Comparison of ENCODE assay signal across 10 cellular contexts in the genomic region with DNA sequence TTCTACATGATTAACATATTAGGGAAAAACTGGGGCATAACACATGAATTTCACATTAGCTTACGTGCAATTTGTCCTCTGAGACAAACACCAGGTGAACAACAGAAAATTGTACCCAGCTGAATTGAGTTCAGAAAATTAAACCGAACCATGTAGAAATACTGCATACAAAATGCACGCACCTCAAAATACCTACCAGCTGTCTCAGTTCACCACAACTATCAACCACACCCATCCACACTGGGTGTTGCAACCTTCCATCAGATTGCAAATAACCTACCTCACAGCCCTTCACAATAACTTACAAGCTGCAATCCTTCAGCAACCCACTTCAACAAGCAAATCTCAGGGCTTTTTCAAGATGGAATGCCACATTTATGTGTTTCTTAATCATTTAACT.
DNase-seq lines count a peak whose midpoint lies in the region; ATAC-seq and FAIRE-seq lines count a peak whose summit lies in the region.
"Had no signal": no experiment of that assay in that cellular context is flagged by ENCODE, and none has a peak within 500 bp of the region (broad histone marks: within the 10 kb centered on the region; RNA-seq: fewer than 3 reads in every experiment).

No MANE protein-coding gene starts in this region.

- ATAC-seq in activated CD4-positive, CD25-positive, alpha-beta regulatory T cell treated with anti-CD3 and anti-CD28 coated beads, Interleukin-2, amount 50 U/mL, for 24 hours = peak; percentile 57 to 75
- ATAC-seq in HG03025 (IDR thresholded peaks at IDR 0.05; ENCODE audit: low FRiP score, unreplicated experiment) = no peak

- peak; percentile 45 to 55 for DNase-seq in activated CD4-positive, alpha-beta T cell treated with anti-CD3 and anti-CD28 coated beads for 4 hours
- DNase-seq in activated CD4-positive, alpha-beta T cell treated with anti-CD3 and anti-CD28 coated beads for 1 hour = no peak
- DNase-seq in epithelial cell of prostate (ENCODE audit: low read depth, low spot score) (peak; percentile 61), RCC 7860 (ENCODE audit: low spot score) (no peak), nucleus accumbens (lab: John Stamatoyannopoulos, UW) (no peak)
- peak; percentile 41 for DNase-seq in stimulated activated naive CD4-positive, alpha-beta T cell treated with Interleukin-2 at 50 U/mL for 16 hours (lab: John Stamatoyannopoulos, UW)
- DNase-seq: Karpas-422, SJCRH30 had no signal

- peak overlapping the region; percentile 84 for H3K27ac ChIP-seq in epithelial cell of prostate
- H3K27ac ChIP-seq: SJCRH30 had no signal

- FAIRE-seq in RCC 7860 (lab: Jason Lieb, UNC) = no peak

Comparison
In these comparisons a context has a peak if more than half of its experiments do, and no peak if none do; other contexts are left out.
1. DNase-seq: peak in activated CD4-positive, alpha-beta T cell treated with anti-CD3 and anti-CD28 coated beads for 4 hours (2 of 2), epithelial cell of prostate (single experiment) and stimulated activated naive CD4-positive, alpha-beta T cell treated with Interleukin-2 at 50 U/mL for 16 hours (single experiment); none in activated CD4-positive, alpha-beta T cell treated with anti-CD3 and anti-CD28 coated beads for 1 hour (single experiment), RCC 7860 (single experiment) and nucleus accumbens (0 of 56).